ENCODE assay signal across 16 cellular contexts in genomic region chr17:27479838-27480237, GRCh38. TPM values are rescaled to one million over a fixed set of nuclear protein-coding genes. Genes with fewer than 3 reads are reported as not detected.
DNase-seq lines count a peak whose midpoint lies in the region; ATAC-seq and TF ChIP-seq lines count a peak whose summit lies in the region.
"Had no signal": no experiment of that assay in that cellular context is flagged by ENCODE, and none has a peak within 500 bp of the region (broad histone marks: within the 10 kb centered on the region; RNA-seq: fewer than 3 reads in every experiment).

No MANE protein-coding gene starts in this region.

- intact Hi-C loops in upper lobe of right lung (cut with DNase I): no loop called here

- no peak overlapping the region for H3K4me3 Mint-ChIP-seq in activated naive CD4-positive, alpha-beta T cell treated with anti-CD3 and anti-CD28 coated beads, Interleukin-2, amount 50 U/mL, for 24 hours
- no peak overlapping the region for H3K4me3 Mint-ChIP-seq in activated CD8-positive, alpha-beta T cell treated with anti-CD3 and anti-CD28 coated beads, Interleukin-2, amount 10 ng/mL, durations not matched to agents 7 days and 5 days
- no peak overlapping the region for H3K4me3 Mint-ChIP-seq in endodermal cell
- H3K4me3 Mint-ChIP-seq: mesothelial cell of epicardium had no signal

- H3K27me3 ChIP-seq in endodermal cell (ENCODE audit: control insufficient read depth, insufficient read depth, low read length, poor library complexity, severe bottlenecking) (no peaks in the 10 kb centered on the region), upper lobe of right lung (no peaks in the 10 kb centered on the region)
- H3K27me3 ChIP-seq: SJCRH30, tibial nerve had no signal

- no peaks in the 10 kb centered on the region for H3K36me3 ChIP-seq in endodermal cell (ENCODE audit: control insufficient read depth, insufficient read depth, low read length)
- no peaks in the 10 kb centered on the region for H3K36me3 ChIP-seq in upper lobe of right lung
- H3K36me3 ChIP-seq: SJCRH30, tibial nerve had no signal

- no peaks in the 10 kb centered on the region for H3K36me3 Mint-ChIP-seq in activated naive CD4-positive, alpha-beta T cell treated with anti-CD3 and anti-CD28 coated beads, Interleukin-2, amount 50 U/mL, for 24 hours
- peaks cover 22% of the 10 kb centered on the region for H3K36me3 Mint-ChIP-seq in activated CD8-positive, alpha-beta T cell treated with anti-CD3 and anti-CD28 coated beads, Interleukin-2, amount 10 ng/mL, durations not matched to agents 7 days and 5 days (ENCODE audit: low read depth)
- H3K36me3 Mint-ChIP-seq in endodermal cell (ENCODE audit: low read depth): no peaks in the 10 kb centered on the region
- H3K36me3 Mint-ChIP-seq: mesothelial cell of epicardium had no signal

- H3K27me3 Mint-ChIP-seq in activated naive CD4-positive, alpha-beta T cell treated with anti-CD3 and anti-CD28 coated beads, Interleukin-2, amount 50 U/mL, for 24 hours: no peaks in the 10 kb centered on the region
- no peaks in the 10 kb centered on the region for H3K27me3 Mint-ChIP-seq in activated CD8-positive, alpha-beta T cell treated with anti-CD3 and anti-CD28 coated beads, Interleukin-2, amount 10 ng/mL, durations not matched to agents 7 days and 5 days (ENCODE audit: low read depth)
- H3K27me3 Mint-ChIP-seq in endodermal cell (ENCODE audit: insufficient read depth): no peaks in the 10 kb centered on the region

- no peak for TF ChIP-seq CTCF in endodermal cell (conservative IDR thresholded peaks at IDR 0.05)
- TF ChIP-seq CTCF in upper lobe of right lung (IDR thresholded peaks at IDR 0.05): no peak

- WGBS in endodermal cell (ENCODE audit: insufficient coverage in 1 of 2, insufficient read length in 1 of 2), 2 experiments: 91% methylated on average over 3 of the region's 3 CpGs; no CpG with 5 or more reads in 1 of the 2 experiments

- H3K4me3 ChIP-seq in endodermal cell (ENCODE audit: low read length) (no peak overlapping the region), upper lobe of right lung (no peak overlapping the region)
- H3K4me3 ChIP-seq: GM12878, GM23248, SJCRH30, tibial nerve had no signal

- peaks cover 70% of the 10 kb centered on the region for H3K4me1 Mint-ChIP-seq in activated naive CD4-positive, alpha-beta T cell treated with anti-CD3 and anti-CD28 coated beads, Interleukin-2, amount 50 U/mL, for 24 hours
- H3K4me1 Mint-ChIP-seq in activated CD8-positive, alpha-beta T cell treated with anti-CD3 and anti-CD28 coated beads, Interleukin-2, amount 10 ng/mL, durations not matched to agents 7 days and 5 days (ENCODE audit: low read depth): peaks cover 89% of the 10 kb centered on the region
- peaks cover 10% of the 10 kb centered on the region for H3K4me1 Mint-ChIP-seq in endodermal cell

- H3K9me3 ChIP-seq in endodermal cell (ENCODE audit: control insufficient read depth, low read length) (no peaks in the 10 kb centered on the region), upper lobe of right lung (no peaks in the 10 kb centered on the region)
- H3K9me3 ChIP-seq: SJCRH30, tibial nerve had no signal

- no peak for DNase-seq in activated naive CD4-positive, alpha-beta T cell treated with Interleukin-2 at 50 U/mL for 16 hours
- no peak for DNase-seq in activated CD8-positive, alpha-beta T cell treated with anti-CD3 and anti-CD28 coated beads, Interleukin-2, amount 10 ng/mL, durations not matched to agents 7 days and 5 days
- DNase-seq in endodermal cell (no peak), upper lobe of right lung (peak; percentile 33), A172 (ENCODE audit: low spot score) (no peak)
- no peak for DNase-seq in activated effector memory CD4-positive, alpha-beta T cell treated with anti-CD3 and anti-CD28 coated beads, Interleukin-2, amount 50 U/mL, for 16 hours
- DNase-seq: activated effector memory CD4-positive, alpha-beta T cell treated with Interleukin-2 at 50 U/mL for 16 hours; GM23248; SJCRH30; stimulated activated naive CD4-positive, alpha-beta T cell had no signal

- CTCF ChIA-PET in activated CD8-positive, alpha-beta T cell treated with anti-CD3 and anti-CD28 coated beads, Interleukin-2, amount 10 ng/mL, durations not matched to agents 7 days and 5 days (lab: Charles Lee): interaction anchor here (1.5 to 3.0 kb wide), 2 partner anchors 24 to 121 kb away, joined by 6 to 16 read pairs; partner anchors contain the start of gene KSR1

- no peak for ATAC-seq in activated CD8-positive, alpha-beta T cell treated with anti-CD3 and anti-CD28 coated beads, Interleukin-2, amount 10 ng/mL, durations not matched to agents 7 days and 5 days
- ATAC-seq in upper lobe of right lung: no peak
- no peak for ATAC-seq in GM18858 (IDR thresholded peaks at IDR 0.05; ENCODE audit: unreplicated experiment)
- ATAC-seq: GM12878 had no signal

- POLR2A ChIA-PET in activated CD8-positive, alpha-beta T cell treated with anti-CD3 and anti-CD28 coated beads, Interleukin-2, amount 10 ng/mL, durations not matched to agents 7 days and 5 days (lab: Charles Lee): interaction anchor here (1.2 kb wide), 1 partner anchor 26 kb away, joined by 3 read pairs; no protein-coding TSS in a partner anchor

- no peaks in the 10 kb centered on the region for H3K9me3 Mint-ChIP-seq in activated naive CD4-positive, alpha-beta T cell treated with anti-CD3 and anti-CD28 coated beads, Interleukin-2, amount 50 U/mL, for 24 hours
- H3K9me3 Mint-ChIP-seq in activated CD8-positive, alpha-beta T cell treated with anti-CD3 and anti-CD28 coated beads, Interleukin-2, amount 10 ng/mL, durations not matched to agents 7 days and 5 days (ENCODE audit: insufficient read depth): no peaks in the 10 kb centered on the region
- no peaks in the 10 kb centered on the region for H3K9me3 Mint-ChIP-seq in endodermal cell
- H3K9me3 Mint-ChIP-seq: mesothelial cell of epicardium had no signal

- H3K27ac Mint-ChIP-seq in activated naive CD4-positive, alpha-beta T cell treated with anti-CD3 and anti-CD28 coated beads, Interleukin-2, amount 50 U/mL, for 24 hours: peak overlapping the region; percentile 75
- H3K27ac Mint-ChIP-seq in activated CD8-positive, alpha-beta T cell treated with anti-CD3 and anti-CD28 coated beads, Interleukin-2, amount 10 ng/mL, durations not matched to agents 7 days and 5 days: peak overlapping the region; percentile 77
- peak overlapping the region; percentile 41 for H3K27ac Mint-ChIP-seq in endodermal cell

- H3K4me1 ChIP-seq in endodermal cell (ENCODE audit: control insufficient read depth, insufficient read depth, low read length) (no peaks in the 10 kb centered on the region), upper lobe of right lung (peaks cover 9% of the 10 kb centered on the region)
- H3K4me1 ChIP-seq: SJCRH30 had no signal

- H3K27ac ChIP-seq in endodermal cell (ENCODE audit: low read depth, low read length) (no peak overlapping the region), upper lobe of right lung (no peak overlapping the region)
- H3K27ac ChIP-seq: GM23248, SJCRH30, tibial nerve, VCaP had no signal

- no peak overlapping the region for H3K9ac ChIP-seq in endodermal cell (ENCODE audit: extremely low read depth, low read length, poor library complexity, severe bottlenecking)
- H3K9ac ChIP-seq: GM23248 had no signal

RNA-seq across cellular contexts. Expression of gene KSR1, which starts 23.6 kb away (rescaled TPM):
- total RNA-seq in activated CD8-positive, alpha-beta T cell treated with anti-CD3 and anti-CD28 coated beads, Interleukin-2, amount 10 ng/mL, durations not matched to agents 7 days and 5 days: 10 to 100 TPM; 45.3 to 45.8 TPM
- 10 to 100 TPM; 33.7 to 46.3 TPM for total RNA-seq in endodermal cell
- 18.3 TPM for polyA plus RNA-seq in endodermal cell (2013, experiment 1 of 2)
- polyA plus RNA-seq in endodermal cell (2013, experiment 2 of 2): 18.3 TPM
- 52.5 TPM for total RNA-seq in upper lobe of right lung
- total RNA-seq in A172 (2014; rRNA removed; shearing (Covaris generic)): 1.7 and 2.9 TPM in 2 replicates
